17 cellular contexts compared by ENCODE assay signal in genomic region chr1:204468766-204469302, GRCh38.
"Had no signal": no experiment of that assay in that cellular context is flagged by ENCODE, and none has a peak within 500 bp of the region (broad histone marks: within the 10 kb centered on the region; RNA-seq: fewer than 3 reads in every experiment).

No MANE protein-coding gene starts in this region.

- H3K27me3 Mint-ChIP-seq: activated naive CD8-positive, alpha-beta T cell treated with anti-CD3 and anti-CD28 coated beads, Interleukin-2, amount 10 ng/mL, durations not matched to agents 7 days and 5 days; naive thymus-derived CD4-positive, alpha-beta T cell; progenitor cell of endocrine pancreas; stimulated activated memory B cell treated with anti-CD40 and anti-IgM and Interleukin-4, amounts not matched to agents 10 μg/mL and 1 μg/mL and 100 μg/mL, for 72 hours had no signal

- H3K9me3 ChIP-seq: spleen, uterus had no signal

- H3K4me3 ChIP-seq: spleen, uterus had no signal

- ATAC-seq: naive thymus-derived CD4-positive, alpha-beta T cell; sciatic nerve; stimulated activated memory B cell treated with anti-CD40 and anti-IgM and Interleukin-4, amounts not matched to agents 10 μg/mL and 1 μg/mL and 100 μg/mL, for 72 hours had no signal

- H3K4me3 Mint-ChIP-seq: activated naive CD8-positive, alpha-beta T cell treated with anti-CD3 and anti-CD28 coated beads, Interleukin-2, amount 10 ng/mL, durations not matched to agents 7 days and 5 days; naive thymus-derived CD4-positive, alpha-beta T cell; stimulated activated memory B cell treated with anti-CD40 and anti-IgM and Interleukin-4, amounts not matched to agents 10 μg/mL and 1 μg/mL and 100 μg/mL, for 72 hours had no signal

- H3K27me3 ChIP-seq: spleen, uterus had no signal

- DNase-seq: activated CD4-positive, alpha-beta T cell treated with anti-CD3 and anti-CD28 coated beads, Interleukin-2, amount 50 U/mL, for 48 hours; activated CD4-positive, CD25-positive, alpha-beta regulatory T cell treated with anti-CD3 and anti-CD28 coated beads, Interleukin-2, amount 50 U/mL, for 72 hours; activated gamma-delta T cell; activated naive CD8-positive, alpha-beta T cell treated with anti-CD3 and anti-CD28 coated beads, Interleukin-2, amount 10 ng/mL, durations not matched to agents 7 days and 5 days; activated T-cell treated with anti-CD3 and anti-CD28 coated beads, Interleukin-2, amount 50 U/mL, for 48 hours; aorta; cortex of kidney; effector memory CD4-positive, alpha-beta T cell; kidney glomerular epithelial cell; naive thymus-derived CD4-positive, alpha-beta T cell; spleen; stimulated activated CD4-positive, alpha-beta T cell treated with anti-CD3 and anti-CD28 coated beads, Interleukin-1b, Interleukin-23, amount 100 ng/mL, for 48 hours; uterus had no signal

- H3K9me3 Mint-ChIP-seq: activated naive CD8-positive, alpha-beta T cell treated with anti-CD3 and anti-CD28 coated beads, Interleukin-2, amount 10 ng/mL, durations not matched to agents 7 days and 5 days; stimulated activated memory B cell treated with anti-CD40 and anti-IgM and Interleukin-4, amounts not matched to agents 10 μg/mL and 1 μg/mL and 100 μg/mL, for 72 hours had no signal

- H3K27ac Mint-ChIP-seq: activated naive CD8-positive, alpha-beta T cell treated with anti-CD3 and anti-CD28 coated beads, Interleukin-2, amount 10 ng/mL, durations not matched to agents 7 days and 5 days had no signal

- H3K36me3 ChIP-seq: uterus had no signal

- H3K27ac ChIP-seq: epithelial cell of prostate, spleen, uterus had no signal
